Comparison of ENCODE assay signal across 12 cellular contexts in genomic region chr1:40825430-40825778, GRCh38. TPM values are rescaled to one million over a fixed set of nuclear protein-coding genes. Genes with fewer than 3 reads are reported as not detected.
A peak's percentile ranks its signal among the peaks of the same experiment; 100 is the strongest.
DNase-seq lines count a peak whose midpoint lies in the region; ATAC-seq and TF ChIP-seq lines count a peak whose summit lies in the region.
"Had no signal": no experiment of that assay in that cellular context is flagged by ENCODE, and none has a peak within 500 bp of the region (broad histone marks: within the 10 kb centered on the region; RNA-seq: fewer than 3 reads in every experiment).

No MANE protein-coding gene starts in this region.

- H3K36me3 Mint-ChIP-seq in activated CD4-positive, alpha-beta T cell treated with anti-CD3 and anti-CD28 coated beads, Interleukin-2, amount 10 ng/mL, durations not matched to agents 24 days and 14 days (ENCODE audit: low read depth), result no peaks in the 10 kb centered on the region
- H3K36me3 Mint-ChIP-seq in stimulated activated effector memory CD8-positive, alpha-beta T cell treated with anti-CD3 and anti-CD28 coated beads, Interleukin-12 subunit alpha, Interleukin-12 subunit beta, amount 100 ng/mL, for 72 hours, result no peaks in the 10 kb centered on the region

- no peaks in the 10 kb centered on the region for H3K27me3 Mint-ChIP-seq in activated CD4-positive, alpha-beta T cell treated with anti-CD3 and anti-CD28 coated beads, Interleukin-2, amount 10 ng/mL, durations not matched to agents 24 days and 14 days

- peak overlapping the region; percentile 56 for H3K27ac Mint-ChIP-seq in activated CD4-positive, alpha-beta T cell treated with anti-CD3 and anti-CD28 coated beads, Interleukin-2, amount 10 ng/mL, durations not matched to agents 24 days and 14 days
- peak overlapping the region; percentile 67 for H3K27ac Mint-ChIP-seq in stimulated activated effector memory CD8-positive, alpha-beta T cell treated with anti-CD3 and anti-CD28 coated beads, Interleukin-12 subunit alpha, Interleukin-12 subunit beta, amount 100 ng/mL, for 72 hours

- H3K27ac ChIP-seq in body of pancreas, result peak overlapping the region in 3 of 4 donors; percentile 7 to 57 (median 16)

- DNase-seq in activated CD4-positive, alpha-beta T cell treated with anti-CD3 and anti-CD28 coated beads, Interleukin-2, amount 10 ng/mL, durations not matched to agents 24 days and 14 days, result no peak
- DNase-seq in activated CD4-positive, alpha-beta T cell treated with anti-CD3 and anti-CD28 coated beads, Interleukin-2, amount 50 U/mL, for 4 hours, result no peak
- peak in 1 of 4 donors; percentile 23 for DNase-seq in body of pancreas
- DNase-seq in stimulated activated effector memory CD8-positive, alpha-beta T cell treated with anti-CD3 and anti-CD28 coated beads, Interleukin-12 subunit alpha, Interleukin-12 subunit beta, amount 100 ng/mL, for 72 hours (ENCODE audit: low spot score in 2 of 2), result no peak
- DNase-seq in NCI-H2171 (lab: John Stamatoyannopoulos, UW), result no peak
- DNase-seq: activated CD4-positive, CD25-positive, alpha-beta regulatory T cell; C1 segment of cervical spinal cord; islet precursor cell; NCI-H187 treated with DMSO at 0.1 percent for 48 hours had no signal

- no peaks in the 10 kb centered on the region for H3K9me3 ChIP-seq in body of pancreas

- no peaks in the 10 kb centered on the region for H3K27me3 ChIP-seq in body of pancreas

- H3K9me3 Mint-ChIP-seq in activated CD4-positive, alpha-beta T cell treated with anti-CD3 and anti-CD28 coated beads, Interleukin-2, amount 10 ng/mL, durations not matched to agents 24 days and 14 days, result no peaks in the 10 kb centered on the region
- H3K9me3 Mint-ChIP-seq in stimulated activated effector memory CD8-positive, alpha-beta T cell treated with anti-CD3 and anti-CD28 coated beads, Interleukin-12 subunit alpha, Interleukin-12 subunit beta, amount 100 ng/mL, for 72 hours, result no peaks in the 10 kb centered on the region

- peaks cover 13% of the 10 kb centered on the region for H3K4me1 Mint-ChIP-seq in activated CD4-positive, alpha-beta T cell treated with anti-CD3 and anti-CD28 coated beads, Interleukin-2, amount 10 ng/mL, durations not matched to agents 24 days and 14 days
- H3K4me1 Mint-ChIP-seq in stimulated activated effector memory CD8-positive, alpha-beta T cell treated with anti-CD3 and anti-CD28 coated beads, Interleukin-12 subunit alpha, Interleukin-12 subunit beta, amount 100 ng/mL, for 72 hours, result peaks cover 20% of the 10 kb centered on the region

- no peak overlapping the region for H3K4me3 ChIP-seq in body of pancreas

- TF ChIP-seq POLR2A in body of pancreas (IDR thresholded peaks at IDR 0.05), result no peak

- H3K36me3 ChIP-seq in body of pancreas (replicated peaks in 1 of 2; ENCODE audit: insufficient read depth in 1 of 2, low read depth in 2 of 2), result no peaks in the 10 kb centered on the region

- peak; percentile 51 for ATAC-seq in HG02763 (IDR thresholded peaks at IDR 0.05; ENCODE audit: unreplicated experiment)
- ATAC-seq in body of pancreas, result peak; percentile 31
- peak; percentile 52 for ATAC-seq in stimulated activated effector memory CD8-positive, alpha-beta T cell treated with anti-CD3 and anti-CD28 coated beads, Interleukin-12 subunit alpha, Interleukin-12 subunit beta, amount 100 ng/mL, for 72 hours
- no peak for ATAC-seq in HG03439 (IDR thresholded peaks at IDR 0.05; ENCODE audit: unreplicated experiment)
- ATAC-seq in HG03571 (IDR thresholded peaks at IDR 0.05; ENCODE audit: unreplicated experiment), result no peak

- no peak for TF ChIP-seq CTCF in body of pancreas (IDR thresholded peaks at IDR 0.05)

- H3K4me3 Mint-ChIP-seq in activated CD4-positive, alpha-beta T cell treated with anti-CD3 and anti-CD28 coated beads, Interleukin-2, amount 10 ng/mL, durations not matched to agents 24 days and 14 days, result no peak overlapping the region
- H3K4me3 Mint-ChIP-seq in stimulated activated effector memory CD8-positive, alpha-beta T cell treated with anti-CD3 and anti-CD28 coated beads, Interleukin-12 subunit alpha, Interleukin-12 subunit beta, amount 100 ng/mL, for 72 hours, result no peak overlapping the region

- 73 to 79% methylated on average over 3 of the region's 3 CpGs for WGBS in body of pancreas, 2 donors

- intact Hi-C loops in activated CD4-positive, alpha-beta T cell treated with anti-CD3 and anti-CD28 coated beads, Interleukin-2, amount 10 ng/mL, durations not matched to agents 24 days and 14 days (cut with micrococcal nuclease), result no loop called here
- intact Hi-C loops in body of pancreas (cut with DNase I), result no loop called here

- H3K4me1 ChIP-seq in body of pancreas, result peaks cover 31% of the 10 kb centered on the region

RNA-seq across cellular contexts. Expression of gene CITED4, which starts 36.8 kb away (rescaled TPM):
- 5.5 and 6.0 TPM in 2 replicates for total RNA-seq in activated CD4-positive, alpha-beta T cell treated with anti-CD3 and anti-CD28 coated beads, Interleukin-2, amount 10 ng/mL, durations not matched to agents 24 days and 14 days
- total RNA-seq in body of pancreas, result 100 to 1,000 TPM; 180 to 465 TPM

RNA-seq across cellular contexts. Expression of gene KCNQ4, which starts 41.8 kb away (rescaled TPM):
- 1.4 and 1.5 TPM in 2 replicates for total RNA-seq in activated CD4-positive, alpha-beta T cell treated with anti-CD3 and anti-CD28 coated beads, Interleukin-2, amount 10 ng/mL, durations not matched to agents 24 days and 14 days
- 1 to 10 TPM; 1.8 to 4.0 TPM for total RNA-seq in body of pancreas

Comparison
In these comparisons a context has a peak if more than half of its experiments do, and no peak if none do; other contexts are left out.
1. ATAC-seq: peak in HG02763 (single experiment), body of pancreas (single experiment) and stimulated activated effector memory CD8-positive, alpha-beta T cell treated with anti-CD3 and anti-CD28 coated beads, Interleukin-12 subunit alpha, Interleukin-12 subunit beta, amount 100 ng/mL, for 72 hours (single experiment); none in HG03439 (single experiment) and HG03571 (single experiment).
2. RNA of gene CITED4, which starts 36.8 kb away (total RNA-seq): 180 to 465 TPM in body of pancreas; 5.5 to 6.0 TPM in activated CD4-positive, alpha-beta T cell treated with anti-CD3 and anti-CD28 coated beads, Interleukin-2, amount 10 ng/mL, durations not matched to agents 24 days and 14 days; every median in the first group is over 10 times any median in the second.